Comparison of ENCODE assay signal across 18 cellular contexts in genomic region chr7:44975331-44976039, GRCh38. TPM values are rescaled to one million over a fixed set of nuclear protein-coding genes. Genes with fewer than 3 reads are reported as not detected.
DNase-seq lines count a peak whose midpoint lies in the region; ATAC-seq, FAIRE-seq and TF ChIP-seq lines count a peak whose summit lies in the region.
"Had no signal": no experiment of that assay in that cellular context is flagged by ENCODE, and none has a peak within 500 bp of the region (broad histone marks: within the 10 kb centered on the region; RNA-seq: fewer than 3 reads in every experiment).

No MANE protein-coding gene starts in this region.

- SMC1A ChIA-PET in GM12878 (lab: Charles Lee; ENCODE audit: uncharacterized antibody, unreplicated experiment) = interaction anchor here (0.9 to 16.7 kb wide), 7 partner anchors 25 to 161 kb away, joined by 3 to 303 read pairs (median 22); partner anchors contain the start of genes CCM2 and TBRG4

- H3K36me3 ChIP-seq in GM12878 (ENCODE audit: control insufficient read depth in 2 of 2, insufficient read depth in 2 of 2, low read length in 1 of 2) (peaks cover 44 to 50% of the 10 kb centered on the region in 2 experiments), esophagus squamous epithelium (peaks cover 0 to 15% (median 0%) of the 10 kb centered on the region in 3 donors)

- H3K27me3 Mint-ChIP-seq in activated T-cell treated with anti-CD3 and anti-CD28 coated beads, Interleukin-2, amount 50 U/mL, for 24 hours = no peaks in the 10 kb centered on the region
- H3K27me3 Mint-ChIP-seq in activated T-cell treated with anti-CD3 and anti-CD28 coated beads, Interleukin-2, amount 50 U/mL, for 4 hours (ENCODE audit: low read depth) = no peaks in the 10 kb centered on the region
- peaks cover 2% of the 10 kb centered on the region for H3K27me3 Mint-ChIP-seq in IgD-negative memory B cell
- no peaks in the 10 kb centered on the region for H3K27me3 Mint-ChIP-seq in stimulated activated memory B cell treated with anti-CD40 and anti-IgM and Interleukin-4, amounts not matched to agents 10 μg/mL and 1 μg/mL and 100 μg/mL, for 72 hours

- H3K9me3 ChIP-seq in GM12878 (replicated peaks; ENCODE audit: control insufficient read depth, insufficient read depth, low read length) (no peaks in the 10 kb centered on the region), esophagus squamous epithelium (no peaks in the 10 kb centered on the region)
- H3K9me3 ChIP-seq: heart right ventricle had no signal

- H2AFZ ChIP-seq in GM12878 (ENCODE audit: control insufficient read depth, low read depth, low read length) = no peak overlapping the region

- in situ Hi-C loops in GM12878 (cut with MboI) = loop anchor here (10.0 kb wide), 1 partner anchor 159 kb away; no protein-coding TSS in a partner anchor

- no peak for DNase-seq in activated T-cell treated with anti-CD3 and anti-CD28 coated beads, Interleukin-2, amount 50 U/mL, for 24 hours
- no peak for DNase-seq in activated T-cell treated with anti-CD3 and anti-CD28 coated beads, Interleukin-2, amount 50 U/mL, for 4 hours
- DNase-seq in GM12878 (ENCODE audit: low read depth, low spot score) (no peak), esophagus squamous epithelium (lab: John Stamatoyannopoulos, UW) (no peak), AML-193 (lab: John Stamatoyannopoulos, UW) (no peak), HuH-7.5 (ENCODE audit: low spot score) (no peak)
- DNase-seq: ACHN; activated CD4-positive, CD25-positive, alpha-beta regulatory T cell; Calu3; effector CD4-positive, alpha-beta T cell; heart right ventricle; NCI-H1930; NCI-H510A treated with DMSO at 0.1 percent for 48 hours had no signal

- H3K27ac Mint-ChIP-seq in activated T-cell treated with anti-CD3 and anti-CD28 coated beads, Interleukin-2, amount 50 U/mL, for 24 hours = peak overlapping the region; percentile 100
- H3K27ac Mint-ChIP-seq in IgD-negative memory B cell = peak overlapping the region in 2 of 3 donors; percentile 32 to 69
- H3K27ac Mint-ChIP-seq in stimulated activated memory B cell treated with anti-CD40 and anti-IgM and Interleukin-4, amounts not matched to agents 10 μg/mL and 1 μg/mL and 100 μg/mL, for 72 hours = peak overlapping the region; percentile 97

- TF ChIP-seq EP300 in GM12878 (IDR thresholded peaks at IDR 0.05; ENCODE audit: borderline replicate concordance in 1 of 2, control insufficient read depth in 1 of 2, low read depth in 2 of 2, low read length in 2 of 2) = no peak

- RAD21 ChIA-PET in GM12878 (lab: Charles Lee; ENCODE audit: unreplicated experiment) = interaction anchor here (1.1 to 14.6 kb wide), 9 partner anchors 9 to 161 kb away, joined by 3 to 303 read pairs (median 17); partner anchors contain the start of gene CCM2

- H3K36me3 Mint-ChIP-seq in activated T-cell treated with anti-CD3 and anti-CD28 coated beads, Interleukin-2, amount 50 U/mL, for 24 hours (ENCODE audit: low read depth) = peaks cover 98% of the 10 kb centered on the region
- H3K36me3 Mint-ChIP-seq in activated T-cell treated with anti-CD3 and anti-CD28 coated beads, Interleukin-2, amount 50 U/mL, for 4 hours (ENCODE audit: insufficient read depth) = peaks cover 21% of the 10 kb centered on the region
- H3K36me3 Mint-ChIP-seq in IgD-negative memory B cell = no peaks in the 10 kb centered on the region
- peaks cover 55% of the 10 kb centered on the region for H3K36me3 Mint-ChIP-seq in stimulated activated memory B cell treated with anti-CD40 and anti-IgM and Interleukin-4, amounts not matched to agents 10 μg/mL and 1 μg/mL and 100 μg/mL, for 72 hours

- no peak overlapping the region for H3K27ac ChIP-seq in GM12878 (ENCODE audit: control insufficient read depth, insufficient read depth)
- H3K27ac ChIP-seq in esophagus squamous epithelium = no peak overlapping the region

- H3K79me2 ChIP-seq in GM12878 (ENCODE audit: control insufficient read depth, insufficient read depth, low read length) = peaks cover 68% of the 10 kb centered on the region

- H3K27me3 ChIP-seq in GM12878 (replicated peaks in 1 of 2; ENCODE audit: control insufficient read depth in 2 of 2, insufficient read depth in 2 of 2, low read length in 1 of 2) (no peaks in the 10 kb centered on the region), esophagus squamous epithelium (no peaks in the 10 kb centered on the region)
- H3K27me3 ChIP-seq: heart right ventricle had no signal

- peak overlapping the region; percentile 100; the same call in 1 of the 2 replicates for H3K4me3 ChIP-seq in GM12878
- H3K4me3 ChIP-seq in esophagus squamous epithelium = no peak overlapping the region
- H3K4me3 ChIP-seq: heart right ventricle had no signal

- H3K4me3 Mint-ChIP-seq in activated T-cell treated with anti-CD3 and anti-CD28 coated beads, Interleukin-2, amount 50 U/mL, for 24 hours = peak overlapping the region; percentile 93
- H3K4me3 Mint-ChIP-seq in activated T-cell treated with anti-CD3 and anti-CD28 coated beads, Interleukin-2, amount 50 U/mL, for 4 hours = no peak overlapping the region
- peak overlapping the region in 2 of 4 donors; percentile 39 to 67 for H3K4me3 Mint-ChIP-seq in IgD-negative memory B cell
- H3K4me3 Mint-ChIP-seq in stimulated activated memory B cell treated with anti-CD40 and anti-IgM and Interleukin-4, amounts not matched to agents 10 μg/mL and 1 μg/mL and 100 μg/mL, for 72 hours = no peak overlapping the region

- TF ChIP-seq POLR2A in GM12878 (IDR thresholded peaks at IDR 0.05; ENCODE audit: low read depth, low read length) = no peak
- TF ChIP-seq POLR2A in esophagus squamous epithelium (IDR thresholded peaks at IDR 0.05) = no peak

- TF ChIP-seq RAD21 in GM12878 (IDR thresholded peaks at IDR 0.05; ENCODE audit: insufficient read depth, low read depth, low read length) = no peak

- no peaks in the 10 kb centered on the region for H3K9me3 Mint-ChIP-seq in activated T-cell treated with anti-CD3 and anti-CD28 coated beads, Interleukin-2, amount 50 U/mL, for 24 hours
- H3K9me3 Mint-ChIP-seq in activated T-cell treated with anti-CD3 and anti-CD28 coated beads, Interleukin-2, amount 50 U/mL, for 4 hours = no peaks in the 10 kb centered on the region
- no peaks in the 10 kb centered on the region for H3K9me3 Mint-ChIP-seq in IgD-negative memory B cell
- no peaks in the 10 kb centered on the region for H3K9me3 Mint-ChIP-seq in stimulated activated memory B cell treated with anti-CD40 and anti-IgM and Interleukin-4, amounts not matched to agents 10 μg/mL and 1 μg/mL and 100 μg/mL, for 72 hours

- H3K4me1 ChIP-seq in GM12878 (ENCODE audit: control insufficient read depth, insufficient read depth, low read length) (peaks cover 36% of the 10 kb centered on the region), esophagus squamous epithelium (peaks cover 11 to 36% (median 21%) of the 10 kb centered on the region in 3 donors)

- TF ChIP-seq CTCF in GM12878 (IDR thresholded peaks at IDR 0.05 in 2 of 3, conservative IDR thresholded peaks at IDR 0.05 in 1 of 3; ENCODE audit: control insufficient read depth in 2 of 3, extremely low read depth in 1 of 3, insufficient read depth in 1 of 3, low read depth in 3 of 3, low read length in 3 of 3) (no peak), esophagus squamous epithelium (IDR thresholded peaks at IDR 0.05) (no peak)

- H3K4me2 ChIP-seq in GM12878 (ENCODE audit: control insufficient read depth, insufficient read depth) = peak overlapping the region; percentile 99

- H3K4me1 Mint-ChIP-seq in activated T-cell treated with anti-CD3 and anti-CD28 coated beads, Interleukin-2, amount 50 U/mL, for 24 hours (ENCODE audit: low read depth) = peaks cover 67% of the 10 kb centered on the region
- H3K4me1 Mint-ChIP-seq in activated T-cell treated with anti-CD3 and anti-CD28 coated beads, Interleukin-2, amount 50 U/mL, for 4 hours (ENCODE audit: low read depth) = peaks cover 57% of the 10 kb centered on the region
- H3K4me1 Mint-ChIP-seq in IgD-negative memory B cell = peaks cover 15 to 18% (median 16%) of the 10 kb centered on the region in 3 donors
- H3K4me1 Mint-ChIP-seq in stimulated activated memory B cell treated with anti-CD40 and anti-IgM and Interleukin-4, amounts not matched to agents 10 μg/mL and 1 μg/mL and 100 μg/mL, for 72 hours = peaks cover 75% of the 10 kb centered on the region

- H3K9ac ChIP-seq in GM12878 (ENCODE audit: control insufficient read depth, insufficient read depth, low read length) = peak overlapping the region; percentile 98

- ATAC-seq in activated T-cell treated with anti-CD3 and anti-CD28 coated beads, Interleukin-2, amount 50 U/mL, for 4 hours = no peak
- no peak for ATAC-seq in GM12878
- no peak for ATAC-seq in stimulated activated memory B cell treated with anti-CD40 and anti-IgM and Interleukin-4, amounts not matched to agents 10 μg/mL and 1 μg/mL and 100 μg/mL, for 72 hours
- ATAC-seq: heart right ventricle, HepG2, Right ventricle myocardium inferior had no signal

- H4K20me1 ChIP-seq in GM12878 (ENCODE audit: control insufficient read depth, insufficient read depth) = peaks cover 19% of the 10 kb centered on the region

- POLR2A ChIA-PET in GM12878 (lab: Charles Lee) = interaction anchor here (0.9 to 16.1 kb wide), 5 partner anchors 10 to 129 kb away, joined by 3 to 280 read pairs (median 4); partner anchors contain the start of gene CCM2

- WGBS in GM12878 (ENCODE audit: insufficient coverage, insufficient replicate concordance, low lambda C conversion rate, missing lambda C conversion rate) = 87% methylated on average over 11 of the region's 12 CpGs
- 93% methylated on average over 5 of the region's 12 CpGs; no CpG with 5 or more reads in 1 of the 2 donors for WGBS in esophagus squamous epithelium, 2 donors

- CTCF ChIA-PET in GM12878 (lab: Yijun Ruan, JAX) = interaction anchor here (1.3 to 6.9 kb wide), 8 partner anchors 27 to 160 kb away, joined by 3 to 219 read pairs (median 22); partner anchors contain the start of gene TBRG4

- no peak for FAIRE-seq in GM12878 (lab: Jason Lieb, UNC)
- FAIRE-seq: HepG2, keratinocyte had no signal

- BruUV-seq in GM12878 (replicated peaks; lab: Mats Ljungman, UMichigan) = no TSS peak

- intact Hi-C loops in GM12878 (cut with micrococcal nuclease; ENCODE audit: unreplicated experiment) = loop anchor here (5.0 kb wide), 1 partner anchor 88 kb away; the partner anchor contains the start of gene PURB
- intact Hi-C loops in esophagus squamous epithelium (cut with DNase I) = no loop called here

RNA-seq across cellular contexts. Expression of gene MYO1G, which starts 3.3 kb away (rescaled TPM):
- 100 to 1,000 TPM; 120 to 205 (median 143) TPM for total RNA-seq in activated T-cell treated with anti-CD3 and anti-CD28 coated beads, Interleukin-2, amount 50 U/mL, for 4 hours
- polyA plus RNA-seq in IgD-negative memory B cell (167 TPM), GM12878 (2011; rRNA removed) (54.3 and 118 TPM in 2 replicates), GM12878 (2014; fragmentation: Illumina TruSeq; extraction: Trizol) (36.1 and 77.2 TPM in 2 replicates), GM12878 (2014; fragmentation: Nextera tagmentation; extraction: Ambion mirVana) (1 to 10 TPM; 1.8 to 3.3 TPM), GM12878 (2014; rRNA removed) (150 and 184 TPM in 2 replicates), GM12878 (2016; fragmentation: Nextera tagmentation; extraction: Ambion mirVana) (100 to 1,000 TPM; 185 to 216 TPM)
- total RNA-seq in GM12878 (2013; cell fraction: nucleolus; rRNA removed) = 406 and 444 TPM in 2 replicates
- total RNA-seq in GM12878 (2014; rRNA removed) (154 and 176 TPM in 2 replicates), GM12878 (2014; rRNA removed; fragmentation: Illumina TruSeq; extraction: Trizol) (63.7 and 66.1 TPM in 2 replicates), GM12878 (2021) (224 and 232 TPM in 2 replicates), esophagus squamous epithelium (1 to 10 TPM; 1.3 to 5.0 (median 2.6) TPM)
- 91.4 TPM for polyA plus RNA-seq in GM12878 (2011; ENCODE audit: low read depth)
- 111 and 152 TPM in 2 replicates for polyA plus RNA-seq in GM12878 (2011; cell fraction: cytosol; rRNA removed)
- polyA plus RNA-seq in GM12878 (2011; cell fraction: nucleus; rRNA removed) = 518 and 587 TPM in 2 replicates
- polyA plus RNA-seq in GM12878 (2012) = 195 and 215 TPM in 2 replicates
- 230 and 324 TPM in 2 replicates for polyA minus RNA-seq in GM12878 (2011; rRNA and poly(A)+ RNA removed)
- polyA minus RNA-seq in GM12878 (2011; cell fraction: cytosol; rRNA and poly(A)+ RNA removed) = 97.1 and 110 TPM in 2 replicates
- polyA minus RNA-seq in GM12878 (2011; cell fraction: nucleus; rRNA and poly(A)+ RNA removed) = 238 and 294 TPM in 2 replicates

RNA-seq across cellular contexts. Expression of gene CCM2, which starts 24.5 kb away (rescaled TPM):
- 10 to 100 TPM; 35.9 to 38.2 (median 36.6) TPM for total RNA-seq in activated T-cell treated with anti-CD3 and anti-CD28 coated beads, Interleukin-2, amount 50 U/mL, for 4 hours
- polyA plus RNA-seq in IgD-negative memory B cell = 81.8 TPM
- total RNA-seq in GM12878 (2013; cell fraction: nucleolus; rRNA removed) = 36.2 and 40.0 TPM in 2 replicates
- 71.6 and 74.7 TPM in 2 replicates for total RNA-seq in GM12878 (2014; rRNA removed)
- total RNA-seq in GM12878 (2014; rRNA removed; fragmentation: Illumina TruSeq; extraction: Trizol) = 34.3 and 35.6 TPM in 2 replicates
- 61.2 and 61.6 TPM in 2 replicates for total RNA-seq in GM12878 (2021)
- polyA plus RNA-seq in GM12878 (2011; ENCODE audit: low read depth) = 25.8 TPM
- 22.5 and 30.2 TPM in 2 replicates for polyA plus RNA-seq in GM12878 (2011; rRNA removed)
- 45.3 and 56.3 TPM in 2 replicates for polyA plus RNA-seq in GM12878 (2011; cell fraction: cytosol; rRNA removed)
- 67.7 and 71.7 TPM in 2 replicates for polyA plus RNA-seq in GM12878 (2011; cell fraction: nucleus; rRNA removed)
- 51.5 and 60.9 TPM in 2 replicates for polyA plus RNA-seq in GM12878 (2012)
- polyA plus RNA-seq in GM12878 (2014; fragmentation: Illumina TruSeq; extraction: Trizol) = 19.1 and 36.2 TPM in 2 replicates
- 1 to 10 TPM in 1 of 2 experiments, under 1 TPM in 1; 1.00 to 4.1 TPM for polyA plus RNA-seq in GM12878 (2014; fragmentation: Nextera tagmentation; extraction: Ambion mirVana)
- polyA plus RNA-seq in GM12878 (2014; rRNA removed) = 70.8 and 73.7 TPM in 2 replicates
- polyA plus RNA-seq in GM12878 (2016; fragmentation: Nextera tagmentation; extraction: Ambion mirVana) = 10 to 100 TPM; 75.2 to 82.3 TPM
- polyA minus RNA-seq in GM12878 (2011; rRNA and poly(A)+ RNA removed) = 31.6 and 47.1 TPM in 2 replicates
- polyA minus RNA-seq in GM12878 (2011; cell fraction: cytosol; rRNA and poly(A)+ RNA removed) = 18.2 and 29.1 TPM in 2 replicates
- 15.1 and 19.7 TPM in 2 replicates for polyA minus RNA-seq in GM12878 (2011; cell fraction: nucleus; rRNA and poly(A)+ RNA removed)
- total RNA-seq in esophagus squamous epithelium = 10 to 100 TPM; 20.0 to 36.3 (median 24.9) TPM

Comparison
In these comparisons a context has a peak if more than half of its experiments do, and no peak if none do; other contexts are left out.
1. RNA of gene MYO1G, which starts 3.3 kb away (total RNA-seq): 63.7 to 444 TPM in GM12878 and 120 to 205 TPM in activated T-cell treated with anti-CD3 and anti-CD28 coated beads, Interleukin-2, amount 50 U/mL, for 4 hours; 1.3 to 5.0 TPM in esophagus squamous epithelium; every median in the first group is over 10 times any median in the second.
2. Peak in every context shown above with its lines, with median percentiles within 50 percentile points of each other: H3K27ac Mint-ChIP-seq.